1 cellular context compared by ENCODE assay signal in the genomic region with DNA sequence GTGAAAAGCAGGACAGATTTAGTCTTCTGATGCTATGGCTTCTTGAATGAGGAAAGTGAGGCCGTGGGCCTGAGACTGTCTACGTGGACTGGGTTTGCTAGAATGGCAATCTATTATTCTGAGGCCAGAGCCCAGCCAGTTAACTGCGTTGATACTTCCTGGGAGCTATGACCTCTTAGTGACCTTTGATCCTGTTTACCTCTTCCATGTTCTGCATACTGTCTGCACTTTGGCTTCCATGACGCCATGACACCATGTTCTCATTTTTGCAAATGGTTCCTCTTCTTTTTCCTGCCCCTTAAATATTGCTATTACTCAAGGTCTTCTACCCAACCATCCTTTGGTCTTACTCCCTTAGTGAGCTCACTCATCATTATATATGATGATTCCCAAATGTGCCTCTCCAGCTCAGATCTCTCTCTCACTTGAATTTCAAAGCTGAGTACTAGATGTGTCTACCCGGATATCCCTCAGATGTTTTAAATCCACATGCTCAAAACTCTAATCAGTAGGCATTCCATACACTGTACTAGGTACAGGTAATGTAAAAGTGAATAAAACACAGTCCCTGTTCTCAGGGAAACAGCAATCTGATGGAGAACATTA.
TF ChIP-seq lines count a peak whose summit lies in the region.

No MANE protein-coding gene starts in this region.

TF ChIP-seq in HepG2, 621 proteins besides CTCF, POLR2A, EP300 and RAD21 (continued from another document and continues in another):
- TF ChIP-seq ISX (CRISPR knock-in tag; conservative IDR thresholded peaks at IDR 0.05), result no peak
- no peak for TF ChIP-seq NCOA2 (CRISPR knock-in tag; IDR thresholded peaks at IDR 0.05)
- 0 out of 2 replicates have a peak, but pooled peaks have one; percentile 5 for TF ChIP-seq CEBPG (CRISPR knock-in tag; IDR thresholded peaks at IDR 0.05)
- TF ChIP-seq CHCHD3 (CRISPR knock-in tag; IDR thresholded peaks at IDR 0.05), result no peak
- no peak for TF ChIP-seq ZSCAN22 (CRISPR knock-in tag; IDR thresholded peaks at IDR 0.05)
- peak; percentile 50; the same call in 1 of the 2 replicates for TF ChIP-seq HOXA3 (CRISPR knock-in tag; IDR thresholded peaks at IDR 0.05)
- TF ChIP-seq ZNF678 (CRISPR knock-in tag; IDR thresholded peaks at IDR 0.05), result no peak
- TF ChIP-seq ZNF260 (CRISPR knock-in tag; IDR thresholded peaks at IDR 0.05; ENCODE audit: borderline replicate concordance, low read depth), result no peak
- TF ChIP-seq HNF4A (CRISPR knock-in tag; IDR thresholded peaks at IDR 0.05), result peak; percentile 83
- TF ChIP-seq SCMH1 (CRISPR knock-in tag; IDR thresholded peaks at IDR 0.05; ENCODE audit: borderline replicate concordance), result no peak
- TF ChIP-seq ZNF143 (CRISPR knock-in tag; IDR thresholded peaks at IDR 0.05), result no peak
- TF ChIP-seq, protein P1, sequence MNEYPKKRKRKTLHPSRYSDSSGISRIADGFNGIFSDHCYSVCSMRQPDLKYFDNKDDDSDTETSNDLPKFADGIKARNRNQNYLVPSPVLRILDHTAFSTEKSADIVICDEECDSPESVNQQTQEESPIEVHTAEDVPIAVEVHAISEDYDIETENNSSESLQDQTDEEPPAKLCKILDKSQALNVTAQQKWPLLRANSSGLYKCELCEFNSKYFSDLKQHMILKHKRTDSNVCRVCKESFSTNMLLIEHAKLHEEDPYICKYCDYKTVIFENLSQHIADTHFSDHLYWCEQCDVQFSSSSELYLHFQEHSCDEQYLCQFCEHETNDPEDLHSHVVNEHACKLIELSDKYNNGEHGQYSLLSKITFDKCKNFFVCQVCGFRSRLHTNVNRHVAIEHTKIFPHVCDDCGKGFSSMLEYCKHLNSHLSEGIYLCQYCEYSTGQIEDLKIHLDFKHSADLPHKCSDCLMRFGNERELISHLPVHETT (CRISPR knock-in tag; conservative IDR thresholded peaks at IDR 0.05), result no peak
- no peak for TF ChIP-seq JUND (CRISPR knock-in tag; IDR thresholded peaks at IDR 0.05)
- no peak for TF ChIP-seq ATM (IDR thresholded peaks at IDR 0.05; ENCODE audit: borderline replicate concordance)
- 0 out of 2 replicates have a peak, but pooled peaks have one; percentile 11 for TF ChIP-seq ELF3 (CRISPR knock-in tag; IDR thresholded peaks at IDR 0.05)
- peak; percentile 30; the same call in 1 of the 2 replicates for TF ChIP-seq SALL1 (CRISPR knock-in tag; IDR thresholded peaks at IDR 0.05)
- no peak for TF ChIP-seq KLF11 (CRISPR knock-in tag; IDR thresholded peaks at IDR 0.05)
- TF ChIP-seq ZNF451 (CRISPR knock-in tag; IDR thresholded peaks at IDR 0.05), result no peak
- TF ChIP-seq CSRNP1 (CRISPR knock-in tag; IDR thresholded peaks at IDR 0.05), result no peak
- TF ChIP-seq, protein P2, sequence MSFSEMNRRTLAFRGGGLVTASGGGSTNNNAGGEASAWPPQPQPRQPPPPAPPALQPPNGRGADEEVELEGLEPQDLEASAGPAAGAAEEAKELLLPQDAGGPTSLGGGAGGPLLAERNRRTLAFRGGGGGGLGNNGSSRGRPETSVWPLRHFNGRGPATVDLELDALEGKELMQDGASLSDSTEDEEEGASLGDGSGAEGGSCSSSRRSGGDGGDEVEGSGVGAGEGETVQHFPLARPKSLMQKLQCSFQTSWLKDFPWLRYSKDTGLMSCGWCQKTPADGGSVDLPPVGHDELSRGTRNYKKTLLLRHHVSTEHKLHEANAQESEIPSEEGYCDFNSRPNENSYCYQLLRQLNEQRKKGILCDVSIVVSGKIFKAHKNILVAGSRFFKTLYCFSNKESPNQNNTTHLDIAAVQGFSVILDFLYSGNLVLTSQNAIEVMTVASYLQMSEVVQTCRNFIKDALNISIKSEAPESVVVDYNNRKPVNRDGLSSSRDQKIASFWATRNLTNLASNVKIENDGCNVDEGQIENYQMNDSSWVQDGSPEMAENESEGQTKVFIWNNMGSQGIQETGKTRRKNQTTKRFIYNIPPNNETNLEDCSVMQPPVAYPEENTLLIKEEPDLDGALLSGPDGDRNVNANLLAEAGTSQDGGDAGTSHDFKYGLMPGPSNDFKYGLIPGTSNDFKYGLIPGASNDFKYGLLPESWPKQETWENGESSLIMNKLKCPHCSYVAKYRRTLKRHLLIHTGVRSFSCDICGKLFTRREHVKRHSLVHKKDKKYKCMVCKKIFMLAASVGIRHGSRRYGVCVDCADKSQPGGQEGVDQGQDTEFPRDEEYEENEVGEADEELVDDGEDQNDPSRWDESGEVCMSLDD (CRISPR knock-in tag; IDR thresholded peaks at IDR 0.05; ENCODE audit: borderline replicate concordance), result no peak
- TF ChIP-seq ZNF484 (CRISPR knock-in tag; IDR thresholded peaks at IDR 0.05; ENCODE audit: borderline replicate concordance, low read depth), result no peak
- no peak for TF ChIP-seq HOXA7 (CRISPR knock-in tag; IDR thresholded peaks at IDR 0.05)
- peak; percentile 25; the same call in 1 of the 2 replicates for TF ChIP-seq ETV5 (CRISPR knock-in tag; IDR thresholded peaks at IDR 0.05; ENCODE audit: borderline replicate concordance)
- TF ChIP-seq ZZZ3 (CRISPR knock-in tag; IDR thresholded peaks at IDR 0.05; ENCODE audit: borderline replicate concordance), result no peak
- TF ChIP-seq ZNF318 (CRISPR knock-in tag; IDR thresholded peaks at IDR 0.05), result no peak
- TF ChIP-seq, protein P3, sequence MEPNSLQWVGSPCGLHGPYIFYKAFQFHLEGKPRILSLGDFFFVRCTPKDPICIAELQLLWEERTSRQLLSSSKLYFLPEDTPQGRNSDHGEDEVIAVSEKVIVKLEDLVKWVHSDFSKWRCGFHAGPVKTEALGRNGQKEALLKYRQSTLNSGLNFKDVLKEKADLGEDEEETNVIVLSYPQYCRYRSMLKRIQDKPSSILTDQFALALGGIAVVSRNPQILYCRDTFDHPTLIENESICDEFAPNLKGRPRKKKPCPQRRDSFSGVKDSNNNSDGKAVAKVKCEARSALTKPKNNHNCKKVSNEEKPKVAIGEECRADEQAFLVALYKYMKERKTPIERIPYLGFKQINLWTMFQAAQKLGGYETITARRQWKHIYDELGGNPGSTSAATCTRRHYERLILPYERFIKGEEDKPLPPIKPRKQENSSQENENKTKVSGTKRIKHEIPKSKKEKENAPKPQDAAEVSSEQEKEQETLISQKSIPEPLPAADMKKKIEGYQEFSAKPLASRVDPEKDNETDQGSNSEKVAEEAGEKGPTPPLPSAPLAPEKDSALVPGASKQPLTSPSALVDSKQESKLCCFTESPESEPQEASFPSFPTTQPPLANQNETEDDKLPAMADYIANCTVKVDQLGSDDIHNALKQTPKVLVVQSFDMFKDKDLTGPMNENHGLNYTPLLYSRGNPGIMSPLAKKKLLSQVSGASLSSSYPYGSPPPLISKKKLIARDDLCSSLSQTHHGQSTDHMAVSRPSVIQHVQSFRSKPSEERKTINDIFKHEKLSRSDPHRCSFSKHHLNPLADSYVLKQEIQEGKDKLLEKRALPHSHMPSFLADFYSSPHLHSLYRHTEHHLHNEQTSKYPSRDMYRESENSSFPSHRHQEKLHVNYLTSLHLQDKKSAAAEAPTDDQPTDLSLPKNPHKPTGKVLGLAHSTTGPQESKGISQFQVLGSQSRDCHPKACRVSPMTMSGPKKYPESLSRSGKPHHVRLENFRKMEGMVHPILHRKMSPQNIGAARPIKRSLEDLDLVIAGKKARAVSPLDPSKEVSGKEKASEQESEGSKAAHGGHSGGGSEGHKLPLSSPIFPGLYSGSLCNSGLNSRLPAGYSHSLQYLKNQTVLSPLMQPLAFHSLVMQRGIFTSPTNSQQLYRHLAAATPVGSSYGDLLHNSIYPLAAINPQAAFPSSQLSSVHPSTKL (CRISPR knock-in tag; IDR thresholded peaks at IDR 0.05), result peak; percentile 40; the same call in 1 of the 2 replicates
- TF ChIP-seq NR2F6 (IDR thresholded peaks at IDR 0.05), result peak; percentile 65
- TF ChIP-seq NR2F6 (CRISPR knock-in tag; IDR thresholded peaks at IDR 0.05), result peak; percentile 63; the same call in 1 of the 2 replicates
- TF ChIP-seq NFE2L2 (IDR thresholded peaks at IDR 0.05; ENCODE audit: low read length), result no peak
- no peak for TF ChIP-seq KDM3A (CRISPR knock-in tag; IDR thresholded peaks at IDR 0.05; ENCODE audit: low read depth)
- peak; percentile 87 for TF ChIP-seq HOMEZ (CRISPR knock-in tag; IDR thresholded peaks at IDR 0.05; ENCODE audit: low read depth)
- TF ChIP-seq TAF15 (IDR thresholded peaks at IDR 0.05; ENCODE audit: low read depth, low read length, poor library complexity, severe bottlenecking), result no peak
- no peak for TF ChIP-seq REXO4 (CRISPR knock-in tag; IDR thresholded peaks at IDR 0.05; ENCODE audit: borderline replicate concordance)
- peak; percentile 64 for TF ChIP-seq NR2C2 (CRISPR knock-in tag; IDR thresholded peaks at IDR 0.05; ENCODE audit: borderline replicate concordance)
